19 cellular contexts compared by ENCODE assay signal in the genomic region with DNA sequence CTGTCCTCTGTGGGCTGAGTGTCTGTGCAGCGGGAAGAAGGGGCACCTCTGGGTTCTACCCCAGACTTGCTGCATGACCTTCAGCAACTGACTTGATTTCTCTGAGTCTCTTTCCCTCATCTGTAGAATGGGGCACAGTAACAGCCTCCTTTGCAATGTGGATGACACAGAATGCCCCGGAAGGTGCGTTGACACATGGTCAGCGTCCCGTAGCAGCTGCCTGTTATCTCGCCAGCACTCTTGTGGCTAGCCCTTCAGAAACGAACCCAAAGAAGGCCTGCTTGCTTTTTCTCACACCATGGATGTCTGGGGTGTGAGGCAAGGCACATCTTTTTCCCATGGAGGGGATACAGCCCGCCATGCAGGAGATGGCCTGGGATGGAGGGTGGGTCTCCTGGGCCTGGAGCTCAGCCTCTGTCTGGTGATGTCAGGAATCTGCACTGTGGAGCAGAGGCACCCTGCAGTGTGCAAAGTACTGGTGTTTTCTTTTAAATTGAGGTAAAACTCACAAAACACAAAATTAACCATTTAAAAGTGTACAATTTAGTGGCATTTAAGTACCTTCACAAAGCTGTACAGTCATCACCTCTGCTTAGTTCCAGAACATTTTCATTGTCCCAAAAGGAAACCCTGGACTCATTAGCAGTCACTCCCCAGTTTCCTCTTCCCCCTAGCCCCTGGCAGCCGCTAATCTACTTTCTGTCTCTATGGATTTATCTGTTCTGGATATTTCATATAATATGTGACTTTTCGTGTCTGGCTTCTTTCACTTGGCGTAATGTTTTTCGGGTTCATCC. TPM values are rescaled to one million over a fixed set of nuclear protein-coding genes. Genes with fewer than 3 reads are reported as not detected.
A peak's percentile ranks its signal among the peaks of the same experiment; 100 is the strongest.
DNase-seq lines count a peak whose midpoint lies in the region; ATAC-seq, FAIRE-seq and TF ChIP-seq lines count a peak whose summit lies in the region.
"Had no signal": no experiment of that assay in that cellular context is flagged by ENCODE, and none has a peak within 500 bp of the region (broad histone marks: within the 10 kb centered on the region; RNA-seq: fewer than 3 reads in every experiment).

No MANE protein-coding gene starts in this region.

- no peak for ATAC-seq in activated naive CD8-positive, alpha-beta T cell treated with anti-CD3 and anti-CD28 coated beads, Interleukin-2, amount 50 U/mL, for 24 hours
- ATAC-seq in stimulated activated naive B cell treated with anti-CD40 and anti-IgM and Interleukin-4, amounts not matched to agents 10 μg/mL and 1 μg/mL and 100 μg/mL, for 72 hours (replicated peaks) = no peak
- no peak for ATAC-seq in GM19395 (IDR thresholded peaks at IDR 0.05; ENCODE audit: unreplicated experiment)
- ATAC-seq: pancreas had no signal

- H3K4me1 ChIP-seq in OCI-LY3 (ENCODE audit: low read length) (peaks cover 84% of the 10 kb centered on the region), endothelial cell of umbilical vein (ENCODE audit: control insufficient read depth, extremely low read depth, insufficient read depth, low read length) (peaks cover 13% of the 10 kb centered on the region)
- H3K4me1 ChIP-seq: pancreas had no signal

- H3K4me1 Mint-ChIP-seq in activated naive CD8-positive, alpha-beta T cell treated with anti-CD3 and anti-CD28 coated beads, Interleukin-2, amount 50 U/mL, for 24 hours = peaks cover 74% of the 10 kb centered on the region
- peaks cover 51% of the 10 kb centered on the region for H3K4me1 Mint-ChIP-seq in activated naive CD8-positive, alpha-beta T cell treated with anti-CD3 and anti-CD28 coated beads for 36 hours
- H3K4me1 Mint-ChIP-seq in stimulated activated naive B cell treated with anti-CD40 and anti-IgM and Interleukin-4, amounts not matched to agents 10 μg/mL and 1 μg/mL and 100 μg/mL, for 72 hours = peaks cover 57 to 85% of the 10 kb centered on the region in 2 donors
- H3K4me1 Mint-ChIP-seq: endodermal cell had no signal

- POLR2A ChIA-PET in endothelial cell of umbilical vein (lab: Charles Lee) = no interaction called here

- CTCF ChIA-PET in endothelial cell of umbilical vein (lab: Charles Lee) = interaction anchor here (1.2 kb wide), 1 partner anchor 24 kb away, joined by 3 read pairs; no protein-coding TSS in a partner anchor

- H3K27me3 ChIP-seq in OCI-LY3 (ENCODE audit: low read depth, low read length) = no peaks in the 10 kb centered on the region
- H3K27me3 ChIP-seq in endothelial cell of umbilical vein (ENCODE audit: control insufficient read depth in 2 of 2, insufficient read depth in 2 of 2, low read length in 2 of 2) = no peaks in the 10 kb centered on the region
- H3K27me3 ChIP-seq: MG63, pancreas had no signal

- H3K4me2 ChIP-seq in OCI-LY3 (ENCODE audit: low read length) (no peak overlapping the region), endothelial cell of umbilical vein (ENCODE audit: insufficient read depth, low read length) (no peak overlapping the region)

- H3K36me3 Mint-ChIP-seq in activated naive CD8-positive, alpha-beta T cell treated with anti-CD3 and anti-CD28 coated beads, Interleukin-2, amount 50 U/mL, for 24 hours (ENCODE audit: low read depth) = peaks cover 30% of the 10 kb centered on the region
- H3K36me3 Mint-ChIP-seq in activated naive CD8-positive, alpha-beta T cell treated with anti-CD3 and anti-CD28 coated beads for 36 hours = peaks cover 14% of the 10 kb centered on the region
- peaks cover 26 to 44% of the 10 kb centered on the region in 2 donors for H3K36me3 Mint-ChIP-seq in stimulated activated naive B cell treated with anti-CD40 and anti-IgM and Interleukin-4, amounts not matched to agents 10 μg/mL and 1 μg/mL and 100 μg/mL, for 72 hours

- H3K4me3 ChIP-seq in OCI-LY3 (ENCODE audit: low read length) (no peak overlapping the region), endothelial cell of umbilical vein (replicated peaks in 1 of 3; ENCODE audit: insufficient read depth in 1 of 3, low read depth in 1 of 3, low read length in 3 of 3) (no peak overlapping the region)
- H3K4me3 ChIP-seq: MG63, pancreas had no signal

- no peak overlapping the region for H2AFZ ChIP-seq in OCI-LY3 (ENCODE audit: low read depth, low read length)
- no peak overlapping the region for H2AFZ ChIP-seq in endothelial cell of umbilical vein (ENCODE audit: low read depth, low read length)

- peak; percentile 60 for FAIRE-seq in endothelial cell of umbilical vein (lab: Jason Lieb, UNC)
- FAIRE-seq: pancreas, urothelium cell line had no signal

- BruUV-seq in endothelial cell of umbilical vein (replicated peaks; lab: Mats Ljungman, UMichigan) = no TSS peak

- dilution Hi-C loops in endothelial cell of umbilical vein (cut with MboI; ENCODE audit: extremely low pct_ligation_motif_present, low sequenced_read_pairs) = no loop called here

- H4K20me1 ChIP-seq in OCI-LY3 (ENCODE audit: insufficient read depth, low read length) (no peaks in the 10 kb centered on the region), endothelial cell of umbilical vein (replicated peaks; ENCODE audit: control insufficient read depth, extremely low read depth, insufficient read depth, low read length) (no peaks in the 10 kb centered on the region)

- no peaks in the 10 kb centered on the region for H3K9me3 ChIP-seq in OCI-LY3 (ENCODE audit: insufficient read depth, low read length)
- H3K9me3 ChIP-seq in endothelial cell of umbilical vein (replicated peaks; ENCODE audit: control insufficient read depth, insufficient read depth, low read length) = no peaks in the 10 kb centered on the region
- H3K9me3 ChIP-seq: MG63, pancreas had no signal

- H3K27me3 Mint-ChIP-seq in activated naive CD8-positive, alpha-beta T cell treated with anti-CD3 and anti-CD28 coated beads, Interleukin-2, amount 50 U/mL, for 24 hours = no peaks in the 10 kb centered on the region
- H3K27me3 Mint-ChIP-seq in activated naive CD8-positive, alpha-beta T cell treated with anti-CD3 and anti-CD28 coated beads for 36 hours = no peaks in the 10 kb centered on the region
- H3K27me3 Mint-ChIP-seq in stimulated activated naive B cell treated with anti-CD40 and anti-IgM and Interleukin-4, amounts not matched to agents 10 μg/mL and 1 μg/mL and 100 μg/mL, for 72 hours = no peaks in the 10 kb centered on the region

- no peaks in the 10 kb centered on the region for H3K9me3 Mint-ChIP-seq in activated naive CD8-positive, alpha-beta T cell treated with anti-CD3 and anti-CD28 coated beads, Interleukin-2, amount 50 U/mL, for 24 hours
- H3K9me3 Mint-ChIP-seq in activated naive CD8-positive, alpha-beta T cell treated with anti-CD3 and anti-CD28 coated beads for 36 hours = no peaks in the 10 kb centered on the region
- H3K9me3 Mint-ChIP-seq in stimulated activated naive B cell treated with anti-CD40 and anti-IgM and Interleukin-4, amounts not matched to agents 10 μg/mL and 1 μg/mL and 100 μg/mL, for 72 hours = no peaks in the 10 kb centered on the region
- H3K9me3 Mint-ChIP-seq: endodermal cell had no signal

- peaks cover 43% of the 10 kb centered on the region for H3K36me3 ChIP-seq in OCI-LY3 (replicated peaks; ENCODE audit: low read depth, low read length)
- peaks cover 0 to 5% of the 10 kb centered on the region in 2 experiments for H3K36me3 ChIP-seq in endothelial cell of umbilical vein (ENCODE audit: control insufficient read depth in 2 of 2, extremely low read depth in 1 of 2, insufficient read depth in 2 of 2, low read length in 2 of 2)
- H3K36me3 ChIP-seq: MG63, pancreas had no signal

- H3K9ac ChIP-seq in OCI-LY3 (ENCODE audit: low read length) = no peak overlapping the region; the same call in 1 of the 2 replicates
- H3K9ac ChIP-seq in endothelial cell of umbilical vein (replicated peaks; ENCODE audit: extremely low read depth, insufficient read depth, low read length) = no peak overlapping the region

- no peak for DNase-seq in activated naive CD8-positive, alpha-beta T cell treated with anti-CD3 and anti-CD28 coated beads, Interleukin-2, amount 50 U/mL, for 24 hours
- no peak for DNase-seq in activated naive CD8-positive, alpha-beta T cell treated with anti-CD3 and anti-CD28 coated beads for 36 hours
- DNase-seq in endothelial cell of umbilical vein (ENCODE audit: low read depth, low spot score) = peak; percentile 31
- DNase-seq in stimulated activated naive B cell treated with anti-CD40 and anti-IgM and Interleukin-4, amounts not matched to agents 10 μg/mL and 1 μg/mL and 100 μg/mL, for 72 hours = no peak
- DNase-seq in kidney tubule cell (ENCODE audit: low spot score) = no peak
- no peak for DNase-seq in NCI-H2107 (lab: John Stamatoyannopoulos, UW)
- DNase-seq: activated CD4-positive, alpha-beta T cell treated with anti-CD3 and anti-CD28 coated beads for 1 hour; anterior cingulate cortex; DMS153; endodermal cell; IMR-90; MG63; NCI-H1436 treated with DMSO at 0.1 percent for 48 hours; NCI-H2171; pancreas; stimulated activated CD4-positive, alpha-beta T cell treated with anti-CD3 and anti-CD28 coated beads, Interleukin-2, amount 100 ng/mL, for 24 hours had no signal

- H3K27ac ChIP-seq in OCI-LY3 (ENCODE audit: low read length) = peak overlapping the region; percentile 47
- H3K27ac ChIP-seq in endothelial cell of umbilical vein (ENCODE audit: insufficient read depth, low read depth, low read length) = no peak overlapping the region
- H3K27ac ChIP-seq: pancreas had no signal

- H3K27ac Mint-ChIP-seq in activated naive CD8-positive, alpha-beta T cell treated with anti-CD3 and anti-CD28 coated beads, Interleukin-2, amount 50 U/mL, for 24 hours = peak overlapping the region; percentile 60
- H3K27ac Mint-ChIP-seq in activated naive CD8-positive, alpha-beta T cell treated with anti-CD3 and anti-CD28 coated beads for 36 hours = no peak overlapping the region
- H3K27ac Mint-ChIP-seq in stimulated activated naive B cell treated with anti-CD40 and anti-IgM and Interleukin-4, amounts not matched to agents 10 μg/mL and 1 μg/mL and 100 μg/mL, for 72 hours = peak overlapping the region; percentile 72
- H3K27ac Mint-ChIP-seq: endodermal cell had no signal

- H3K9me1 ChIP-seq in endothelial cell of umbilical vein (replicated peaks; ENCODE audit: control insufficient read depth, extremely low read depth, insufficient read depth, low read length) = no peaks in the 10 kb centered on the region

- intact Hi-C loops in endothelial cell of umbilical vein (cut with micrococcal nuclease) = no loop called here

- H3K79me2 ChIP-seq in OCI-LY3 (ENCODE audit: low read length) (peaks cover 99% of the 10 kb centered on the region), endothelial cell of umbilical vein (ENCODE audit: control insufficient read depth, insufficient read depth, low read length) (no peaks in the 10 kb centered on the region)

- no peak for TF ChIP-seq CTCF in OCI-LY3 (IDR thresholded peaks at IDR 0.05; ENCODE audit: low read depth, low read length)
- TF ChIP-seq CTCF in endothelial cell of umbilical vein (IDR thresholded peaks at IDR 0.05; ENCODE audit: extremely low read depth in 1 of 2, insufficient read depth in 1 of 2, low read depth in 1 of 2, low read length in 2 of 2) = no peak

- TF ChIP-seq POLR2A in endothelial cell of umbilical vein (IDR thresholded peaks at IDR 0.05; ENCODE audit: low read depth, low read length) = no peak

- no peak overlapping the region for H3K4me3 Mint-ChIP-seq in activated naive CD8-positive, alpha-beta T cell treated with anti-CD3 and anti-CD28 coated beads, Interleukin-2, amount 50 U/mL, for 24 hours
- H3K4me3 Mint-ChIP-seq in activated naive CD8-positive, alpha-beta T cell treated with anti-CD3 and anti-CD28 coated beads for 36 hours = no peak overlapping the region
- no peak overlapping the region for H3K4me3 Mint-ChIP-seq in stimulated activated naive B cell treated with anti-CD40 and anti-IgM and Interleukin-4, amounts not matched to agents 10 μg/mL and 1 μg/mL and 100 μg/mL, for 72 hours
- H3K4me3 Mint-ChIP-seq: endodermal cell had no signal

RNA-seq across cellular contexts. Expression of a gene that starts 59.8 kb away (rescaled TPM):
- total RNA-seq in activated naive CD8-positive, alpha-beta T cell treated with anti-CD3 and anti-CD28 coated beads for 36 hours = 10 to 100 TPM; 11.8 to 14.2 TPM
- 35.5 and 46.0 TPM in 2 replicates for total RNA-seq in endothelial cell of umbilical vein
- 38.2 and 41.0 TPM in 2 replicates for polyA plus RNA-seq in endothelial cell of umbilical vein
- polyA plus RNA-seq in endothelial cell of umbilical vein (2011; cell fraction: cytosol; rRNA removed) = 47.3 and 52.7 TPM in 2 replicates
- 39.0 and 45.2 TPM in 2 replicates for polyA plus RNA-seq in endothelial cell of umbilical vein (2011; cell fraction: nucleus; rRNA removed)
- polyA plus RNA-seq in endothelial cell of umbilical vein (2012) = 17.4 and 39.7 TPM in 2 replicates
- 28.5 and 35.0 TPM in 2 replicates for polyA minus RNA-seq in endothelial cell of umbilical vein
- polyA minus RNA-seq in endothelial cell of umbilical vein (2011; cell fraction: cytosol; rRNA and poly(A)+ RNA removed) = 57.0 TPM
- polyA minus RNA-seq in endothelial cell of umbilical vein (2011; cell fraction: nucleus; rRNA and poly(A)+ RNA removed) = 18.4 and 21.3 TPM in 2 replicates
